In genomic region chr15:48472756-48473155, GRCh38 we compare ENCODE assay signal across 16 cellular contexts.
DNase-seq lines count a peak whose midpoint lies in the region; FAIRE-seq and TF ChIP-seq lines count a peak whose summit lies in the region.
"Had no signal": no experiment of that assay in that cellular context is flagged by ENCODE, and none has a peak within 500 bp of the region (broad histone marks: within the 10 kb centered on the region; RNA-seq: fewer than 3 reads in every experiment).

No MANE protein-coding gene starts in this region.

- TF ChIP-seq CTCF in brain microvascular endothelial cell (IDR thresholded peaks at IDR 0.05; ENCODE audit: low read depth, low read length, missing control alignments) = no peak
- TF ChIP-seq CTCF in keratinocyte (optimal IDR thresholded peaks at IDR 0.05 in 1 of 3, IDR thresholded peaks at IDR 0.05 in 1 of 3, conservative IDR thresholded peaks at IDR 0.05 in 1 of 3; ENCODE audit: extremely low read depth in 1 of 3, insufficient read depth in 2 of 3, low read length in 3 of 3) = no peak
- TF ChIP-seq CTCF in kidney (IDR thresholded peaks at IDR 0.05; ENCODE audit: borderline replicate concordance, extremely low read depth, insufficient read depth) = no peak

- no peak overlapping the region for H3K27ac Mint-ChIP-seq in activated T-helper 1 cell treated with anti-CD3 and anti-CD28 coated beads, Interleukin-12 subunit alpha, Interleukin-12 subunit beta, Interleukin-2, Interleukin-4 antibody, amounts not matched to agents 30 ng/mL and 10 ng/mL and 1 ng/mL, durations not matched to agents 14 hours and 24 hours and 36 hours
- H3K27ac Mint-ChIP-seq: activated B cell treated with CpG ODN at 0.5 μM for 24 hours; activated T-cell treated with anti-CD3 and anti-CD28 coated beads, Interleukin-2, amount 50 U/mL, for 24 hours; stimulated activated naive CD8-positive, alpha-beta T cell treated with anti-CD3 and anti-CD28 coated beads, Interleukin-15, Interleukin-2, amounts not matched to agents 100 ng/mL and 50 ng/mL, for 24 hours had no signal

- peaks cover 9% of the 10 kb centered on the region for H3K4me1 ChIP-seq in keratinocyte (ENCODE audit: control insufficient read depth, extremely low read depth, insufficient read depth, low read length)
- H3K4me1 ChIP-seq in kidney (ENCODE audit: control insufficient read depth in 1 of 2, insufficient read depth in 1 of 2, low read depth in 1 of 2, low read length in 2 of 2) = no peaks in the 10 kb centered on the region

- no peaks in the 10 kb centered on the region for H3K79me2 ChIP-seq in keratinocyte (ENCODE audit: control insufficient read depth, insufficient read depth, low read length)

- H3K36me3 ChIP-seq in brain microvascular endothelial cell (replicated peaks) (peaks cover 89% of the 10 kb centered on the region), keratinocyte (ENCODE audit: control insufficient read depth in 2 of 2, extremely low read depth in 1 of 2, insufficient read depth in 2 of 2, low read length in 2 of 2) (no peaks in the 10 kb centered on the region), kidney (ENCODE audit: control insufficient read depth in 1 of 2, insufficient read depth in 2 of 2, low read length in 2 of 2) (no peaks in the 10 kb centered on the region)
- H3K36me3 ChIP-seq: BLaER1 treated with 17β-estradiol and CSF1 and Interleukin-3, amounts not matched to agents 10 nM and 100 nM had no signal

- H3K4me2 ChIP-seq in keratinocyte (ENCODE audit: control insufficient read depth, extremely low read depth, insufficient read depth, low read depth, low read length) = peak overlapping the region; percentile 13

- dilution Hi-C loops in keratinocyte (cut with MboI; ENCODE audit: extremely low pct_ligation_motif_present, low sequenced_read_pairs) = no loop called here

- peak overlapping the region; percentile 74 for H3K27ac ChIP-seq in brain microvascular endothelial cell
- no peak overlapping the region for H3K27ac ChIP-seq in keratinocyte (ENCODE audit: control insufficient read depth, insufficient read depth, low read length)
- H3K27ac ChIP-seq in kidney (ENCODE audit: low read depth in 2 of 2, low read length in 2 of 2) = no peak overlapping the region

- H3K27me3 Mint-ChIP-seq in activated T-helper 1 cell treated with anti-CD3 and anti-CD28 coated beads, Interleukin-12 subunit alpha, Interleukin-12 subunit beta, Interleukin-2, Interleukin-4 antibody, amounts not matched to agents 30 ng/mL and 10 ng/mL and 1 ng/mL, durations not matched to agents 14 hours and 24 hours and 36 hours (ENCODE audit: insufficient read depth) = no peaks in the 10 kb centered on the region
- H3K27me3 Mint-ChIP-seq: activated B cell treated with CpG ODN at 0.5 μM for 24 hours; activated T-cell treated with anti-CD3 and anti-CD28 coated beads, Interleukin-2, amount 50 U/mL, for 24 hours; stimulated activated naive CD8-positive, alpha-beta T cell treated with anti-CD3 and anti-CD28 coated beads, Interleukin-15, Interleukin-2, amounts not matched to agents 100 ng/mL and 50 ng/mL, for 24 hours had no signal

- no peak overlapping the region for H3K4me3 Mint-ChIP-seq in activated T-helper 1 cell treated with anti-CD3 and anti-CD28 coated beads, Interleukin-12 subunit alpha, Interleukin-12 subunit beta, Interleukin-2, Interleukin-4 antibody, amounts not matched to agents 30 ng/mL and 10 ng/mL and 1 ng/mL, durations not matched to agents 14 hours and 24 hours and 36 hours
- H3K4me3 Mint-ChIP-seq: activated B cell treated with CpG ODN at 0.5 μM for 24 hours; activated T-cell treated with anti-CD3 and anti-CD28 coated beads, Interleukin-2, amount 50 U/mL, for 24 hours; stimulated activated naive CD8-positive, alpha-beta T cell treated with anti-CD3 and anti-CD28 coated beads, Interleukin-15, Interleukin-2, amounts not matched to agents 100 ng/mL and 50 ng/mL, for 24 hours had no signal

- DNase-seq in ELR (ENCODE audit: low read depth) (peak; percentile 82), MV-4-11 (lab: John Stamatoyannopoulos, UW) (peak; percentile 43), brain microvascular endothelial cell (peak; percentile 53), keratinocyte (ENCODE audit: low read depth, low spot score) (no peak), NCI-H128 (lab: John Stamatoyannopoulos, UW; ENCODE audit: unreplicated experiment) (no peak), kidney (no peak), kidney glomerular epithelial cell (lab: John Stamatoyannopoulos, UW) (no peak)
- no peak for DNase-seq in activated T-helper 1 cell treated with anti-CD3 and anti-CD28 coated beads, Interleukin-12 subunit alpha, Interleukin-12 subunit beta, Interleukin-2, Interleukin-4 antibody, amounts not matched to agents 30 ng/mL and 10 ng/mL and 1 ng/mL, durations not matched to agents 14 hours and 24 hours and 36 hours (ENCODE audit: low spot score)
- DNase-seq: activated B cell treated with CpG ODN at 0.5 μM for 24 hours; activated T-cell treated with anti-CD3 and anti-CD28 coated beads, Interleukin-2, amount 50 U/mL, for 24 hours; anterior cingulate cortex; NCI-H146; NCI-H524 treated with DMSO at 0.1 percent for 48 hours had no signal

- H3K36me3 Mint-ChIP-seq in activated T-helper 1 cell treated with anti-CD3 and anti-CD28 coated beads, Interleukin-12 subunit alpha, Interleukin-12 subunit beta, Interleukin-2, Interleukin-4 antibody, amounts not matched to agents 30 ng/mL and 10 ng/mL and 1 ng/mL, durations not matched to agents 14 hours and 24 hours and 36 hours (ENCODE audit: low read depth) = no peaks in the 10 kb centered on the region

- H3K27me3 ChIP-seq in brain microvascular endothelial cell (replicated peaks) = no peaks in the 10 kb centered on the region
- no peaks in the 10 kb centered on the region for H3K27me3 ChIP-seq in keratinocyte (ENCODE audit: control insufficient read depth, extremely low read depth, insufficient read depth, low read length)
- H3K27me3 ChIP-seq: BLaER1 treated with 17β-estradiol and CSF1 and Interleukin-3, amounts not matched to agents 10 nM and 100 nM had no signal

- no peaks in the 10 kb centered on the region for H3K9me1 ChIP-seq in keratinocyte (ENCODE audit: control insufficient read depth, extremely low read depth, insufficient read depth, low read length)

- in situ Hi-C loops in brain microvascular endothelial cell (cut with HindIII; ENCODE audit: low pct_ligation_motif_present, low sequenced_read_pairs) = no loop called here

- H3K4me1 Mint-ChIP-seq in activated T-helper 1 cell treated with anti-CD3 and anti-CD28 coated beads, Interleukin-12 subunit alpha, Interleukin-12 subunit beta, Interleukin-2, Interleukin-4 antibody, amounts not matched to agents 30 ng/mL and 10 ng/mL and 1 ng/mL, durations not matched to agents 14 hours and 24 hours and 36 hours (ENCODE audit: low read depth) = peaks cover 5% of the 10 kb centered on the region
- H3K4me1 Mint-ChIP-seq: activated B cell treated with CpG ODN at 0.5 μM for 24 hours had no signal

- H3K9ac ChIP-seq in keratinocyte (ENCODE audit: control insufficient read depth, extremely low read depth, insufficient read depth, low read length) (no peak overlapping the region), kidney (ENCODE audit: low read length in 2 of 2) (no peak overlapping the region)
- H3K9ac ChIP-seq: BLaER1 treated with 17β-estradiol and CSF1 and Interleukin-3, amounts not matched to agents 10 nM and 100 nM had no signal

- peak; percentile 93 for FAIRE-seq in keratinocyte (lab: Jason Lieb, UNC)
- FAIRE-seq in kidney (lab: Jason Lieb, UNC) = no peak
- FAIRE-seq: endometrium had no signal

- H3K9me3 ChIP-seq in keratinocyte (ENCODE audit: control insufficient read depth, low read depth, low read length) (no peaks in the 10 kb centered on the region), kidney (ENCODE audit: control insufficient read depth in 1 of 2, low read length in 2 of 2) (no peaks in the 10 kb centered on the region)
- H3K9me3 ChIP-seq: BLaER1 treated with 17β-estradiol and CSF1 and Interleukin-3, amounts not matched to agents 10 nM and 100 nM had no signal

- intact Hi-C loops in kidney (cut with DNase I) = no loop called here
- intact Hi-C loops in activated T-helper 1 cell treated with anti-CD3 and anti-CD28 coated beads, Interleukin-12 subunit alpha, Interleukin-12 subunit beta, Interleukin-2, Interleukin-4 antibody, amounts not matched to agents 30 ng/mL and 10 ng/mL and 1 ng/mL, durations not matched to agents 14 hours and 24 hours and 36 hours (cut with micrococcal nuclease) = no loop called here

- no peaks in the 10 kb centered on the region for H3K9me3 Mint-ChIP-seq in activated T-helper 1 cell treated with anti-CD3 and anti-CD28 coated beads, Interleukin-12 subunit alpha, Interleukin-12 subunit beta, Interleukin-2, Interleukin-4 antibody, amounts not matched to agents 30 ng/mL and 10 ng/mL and 1 ng/mL, durations not matched to agents 14 hours and 24 hours and 36 hours
- H3K9me3 Mint-ChIP-seq: activated B cell treated with CpG ODN at 0.5 μM for 24 hours; activated T-cell treated with anti-CD3 and anti-CD28 coated beads, Interleukin-2, amount 50 U/mL, for 24 hours; stimulated activated naive CD8-positive, alpha-beta T cell treated with anti-CD3 and anti-CD28 coated beads, Interleukin-15, Interleukin-2, amounts not matched to agents 100 ng/mL and 50 ng/mL, for 24 hours had no signal

- H2AFZ ChIP-seq in keratinocyte (ENCODE audit: control insufficient read depth, low read length) = no peak overlapping the region

- H4K20me1 ChIP-seq in keratinocyte (ENCODE audit: control insufficient read depth, extremely low read depth, insufficient read depth, low read length) = no peaks in the 10 kb centered on the region
- H4K20me1 ChIP-seq: BLaER1 treated with 17β-estradiol and CSF1 and Interleukin-3, amounts not matched to agents 10 nM and 100 nM had no signal

- H3K4me3 ChIP-seq in brain microvascular endothelial cell (ENCODE audit: low read depth, low read length) = no peak overlapping the region
- H3K4me3 ChIP-seq in keratinocyte (ENCODE audit: control insufficient read depth in 2 of 3, extremely low read depth in 1 of 3, insufficient read depth in 2 of 3, low read depth in 1 of 3, low read length in 3 of 3) = no peak overlapping the region
- H3K4me3 ChIP-seq in kidney (ENCODE audit: low read length in 2 of 2) = no peak overlapping the region
- H3K4me3 ChIP-seq: BLaER1 treated with 17β-estradiol and CSF1 and Interleukin-3, amounts not matched to agents 10 nM and 100 nM had no signal

Comparison
In these comparisons a context has a peak if more than half of its experiments do, and no peak if none do; other contexts are left out.
1. DNase-seq: peak in ELR (single experiment), MV-4-11 (single experiment) and brain microvascular endothelial cell (single experiment); none in keratinocyte (single experiment), NCI-H128 (single experiment), kidney (single experiment), kidney glomerular epithelial cell (single experiment) and activated T-helper 1 cell treated with anti-CD3 and anti-CD28 coated beads, Interleukin-12 subunit alpha, Interleukin-12 subunit beta, Interleukin-2, Interleukin-4 antibody, amounts not matched to agents 30 ng/mL and 10 ng/mL and 1 ng/mL, durations not matched to agents 14 hours and 24 hours and 36 hours (single experiment).